23 cellular contexts compared by ENCODE assay signal in genomic region chr12:25469368-25469767, GRCh38.
"Had no signal": no experiment of that assay in that cellular context is flagged by ENCODE, and none has a peak within 500 bp of the region (broad histone marks: within the 10 kb centered on the region; RNA-seq: fewer than 3 reads in every experiment).

No MANE protein-coding gene starts in this region.

- H3K27ac ChIP-seq: colonic mucosa, gastrocnemius medialis, heart right ventricle, parathyroid adenoma, prostate gland, right lobe of liver, spleen, thoracic aorta, transverse colon had no signal

- H3K27me3 ChIP-seq: colonic mucosa, gastrocnemius medialis, heart right ventricle, right lobe of liver, spleen, transverse colon had no signal

- ATAC-seq: gastrocnemius medialis; heart right ventricle; left lobe of liver; naive thymus-derived CD4-positive, alpha-beta T cell; right lobe of liver; stimulated activated memory B cell treated with anti-CD40 and anti-IgM and Interleukin-4, amounts not matched to agents 10 μg/mL and 1 μg/mL and 100 μg/mL, for 72 hours; stimulated activated naive CD8-positive, alpha-beta T cell treated with anti-CD3 and anti-CD28 coated beads, Interleukin-15, amount 100 ng/mL, for 72 hours had no signal

- H3K9ac ChIP-seq: parathyroid adenoma had no signal

- H3K4me1 ChIP-seq: colonic mucosa, gastrocnemius medialis, heart right ventricle, parathyroid adenoma, prostate gland, right lobe of liver, spleen, transverse colon had no signal

- H3K4me3 ChIP-seq: colonic mucosa, gastrocnemius medialis, heart right ventricle, prostate gland, right lobe of liver, spleen, thoracic aorta, transverse colon had no signal

- H3K9me3 ChIP-seq: colonic mucosa, gastrocnemius medialis, prostate gland, right lobe of liver, thoracic aorta, transverse colon had no signal

- H3K36me3 ChIP-seq: colonic mucosa, gastrocnemius medialis, heart right ventricle, prostate gland, right lobe of liver, spleen, thoracic aorta, transverse colon had no signal

- DNase-seq: colonic mucosa; dermis blood vessel endothelial cell; erythroblast; gastrocnemius medialis; heart right ventricle; islet precursor cell; mammary epithelial cell; naive thymus-derived CD4-positive, alpha-beta T cell; nephron progenitor cell; right lobe of liver; spleen; stimulated activated CD4-positive, alpha-beta T cell treated with anti-CD3 and anti-CD28 coated beads, Interleukin-15, amount 100 ng/mL, for 24 hours; stimulated activated CD4-positive, alpha-beta T cell treated with anti-CD3 and anti-CD28 coated beads, Interleukin-1b, Interleukin-23, amount 100 ng/mL, for 48 hours; stimulated activated CD4-positive, alpha-beta T cell treated with anti-CD3 and anti-CD28 coated beads, Interleukin-4, amount 100 ng/mL, for 24 hours; stimulated activated naive CD8-positive, alpha-beta T cell treated with anti-CD3 and anti-CD28 coated beads, Interleukin-15, amount 100 ng/mL, for 72 hours; substantia nigra; transverse colon had no signal

- FAIRE-seq: endothelial cell of umbilical vein had no signal
